In the genomic region with DNA sequence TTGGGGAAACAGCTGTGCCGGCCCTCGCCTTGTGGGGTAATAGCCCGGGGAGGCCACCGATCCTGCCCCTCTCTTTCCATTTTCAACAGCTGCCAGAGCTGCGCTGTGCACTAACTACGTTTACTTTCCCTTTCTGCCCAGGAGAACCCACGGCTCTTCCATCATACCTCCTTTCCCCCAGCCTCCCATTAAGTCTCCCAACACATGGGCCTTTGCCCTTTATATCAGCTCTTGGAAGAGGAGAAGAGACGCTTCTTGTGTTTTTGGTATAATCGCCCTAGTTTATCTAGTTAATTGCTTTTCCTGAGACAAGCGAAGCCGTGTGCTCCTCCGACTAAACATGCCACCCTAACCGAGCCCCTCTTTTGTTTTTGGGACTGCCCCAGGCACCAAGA, we compare ENCODE assay signal across 8 cellular contexts. TPM values are rescaled to one million over a fixed set of nuclear protein-coding genes. Genes with fewer than 3 reads are reported as not detected.
DNase-seq lines count a peak whose midpoint lies in the region; ATAC-seq and TF ChIP-seq lines count a peak whose summit lies in the region.

No MANE protein-coding gene starts in this region.

- peak overlapping the region; percentile 97 for H3K4me2 ChIP-seq in KMS-11

- H3K4me3 ChIP-seq in KMS-11 (IDR thresholded peaks at IDR 0.05; ENCODE audit: insufficient read depth, low read depth, low read length) = no peak overlapping the region
- H3K4me3 ChIP-seq in astrocyte of the spinal cord (ENCODE audit: low read depth, low read length) = peak overlapping the region; percentile 97
- peak overlapping the region; percentile 80 for H3K4me3 ChIP-seq in lower lobe of right lung
- H3K4me3 ChIP-seq in upper lobe of right lung = peak overlapping the region; percentile 80

- intact Hi-C loops in lower lobe of right lung (cut with DNase I) = no loop called here
- intact Hi-C loops in upper lobe of right lung (cut with DNase I) = no loop called here

- peaks cover 26% of the 10 kb centered on the region for H3K4me1 ChIP-seq in KMS-11 (ENCODE audit: low read depth, poor library complexity, severe bottlenecking)
- peaks cover 36% of the 10 kb centered on the region for H3K4me1 ChIP-seq in lower lobe of right lung
- peaks cover 28% of the 10 kb centered on the region for H3K4me1 ChIP-seq in upper lobe of right lung

- H4K20me1 ChIP-seq in KMS-11 (ENCODE audit: insufficient read depth) = no peaks in the 10 kb centered on the region

- peaks cover 48% of the 10 kb centered on the region for H3K79me2 ChIP-seq in KMS-11 (ENCODE audit: insufficient read depth, low read depth)

- no peaks in the 10 kb centered on the region for H3K27me3 ChIP-seq in KMS-11 (ENCODE audit: insufficient read depth, low read depth)
- H3K27me3 ChIP-seq in lower lobe of right lung (ENCODE audit: low read depth) = no peaks in the 10 kb centered on the region
- H3K27me3 ChIP-seq in upper lobe of right lung = no peaks in the 10 kb centered on the region

- peak; percentile 12 to 20 for ATAC-seq in activated CD4-positive, CD25-positive, alpha-beta regulatory T cell treated with anti-CD3 and anti-CD28 coated beads, Interleukin-2, amount 50 U/mL, for 24 hours
- ATAC-seq in lower lobe of right lung (no peak), upper lobe of right lung (no peak), GM19467 (IDR thresholded peaks at IDR 0.05; ENCODE audit: unreplicated experiment) (no peak)

- H3K9ac ChIP-seq in KMS-11 = peak overlapping the region; percentile 76; the same call in 1 of the 2 replicates

- H3K36me3 ChIP-seq in KMS-11 (ENCODE audit: insufficient read depth) = no peaks in the 10 kb centered on the region
- H3K36me3 ChIP-seq in lower lobe of right lung = no peaks in the 10 kb centered on the region
- no peaks in the 10 kb centered on the region for H3K36me3 ChIP-seq in upper lobe of right lung

- TF ChIP-seq CTCF in KMS-11 (conservative IDR thresholded peaks at IDR 0.05; ENCODE audit: low read depth, low read length) (no peak), astrocyte of the spinal cord (IDR thresholded peaks at IDR 0.05; ENCODE audit: low read depth, low read length) (no peak), lower lobe of right lung (IDR thresholded peaks at IDR 0.05) (no peak), upper lobe of right lung (IDR thresholded peaks at IDR 0.05) (no peak)

- in situ Hi-C loops in astrocyte of the spinal cord (cut with HindIII; ENCODE audit: low sequenced_read_pairs) = no loop called here

- H3K27ac ChIP-seq in KMS-11 = peak overlapping the region; percentile 71
- H3K27ac ChIP-seq in lower lobe of right lung = peak overlapping the region; percentile 96
- peak overlapping the region; percentile 97 for H3K27ac ChIP-seq in upper lobe of right lung

- H3K9me3 ChIP-seq in lower lobe of right lung (no peaks in the 10 kb centered on the region), upper lobe of right lung (no peaks in the 10 kb centered on the region)

- no peak for DNase-seq in activated CD4-positive, CD25-positive, alpha-beta regulatory T cell (lab: John Stamatoyannopoulos, UW)
- DNase-seq in astrocyte of the spinal cord (ENCODE audit: low read depth, low spot score) (no peak), lower lobe of right lung (no peak), upper lobe of right lung (no peak), NCI-H1694 treated with DMSO at 0.1 percent for 48 hours (lab: John Stamatoyannopoulos, UW) (no peak)

- H2AFZ ChIP-seq in KMS-11 (ENCODE audit: low read depth) = peak overlapping the region; percentile 51; the same call in 1 of the 2 replicates

RNA-seq across cellular contexts. Expression of gene UBR2, which starts 0.7 kb away (rescaled TPM):
- total RNA-seq in lower lobe of right lung (39.6 TPM), upper lobe of right lung (36.6 TPM)

Comparison
In these comparisons a context has a peak if more than half of its experiments do, and no peak if none do; other contexts are left out.
1. ATAC-seq: peak in activated CD4-positive, CD25-positive, alpha-beta regulatory T cell treated with anti-CD3 and anti-CD28 coated beads, Interleukin-2, amount 50 U/mL, for 24 hours (2 of 2); none in lower lobe of right lung (0 of 2), upper lobe of right lung (single experiment) and GM19467 (single experiment).
2. Peak in every context shown above with its lines, with median percentiles within 50 percentile points of each other: H3K27ac ChIP-seq.